In the genomic region with DNA sequence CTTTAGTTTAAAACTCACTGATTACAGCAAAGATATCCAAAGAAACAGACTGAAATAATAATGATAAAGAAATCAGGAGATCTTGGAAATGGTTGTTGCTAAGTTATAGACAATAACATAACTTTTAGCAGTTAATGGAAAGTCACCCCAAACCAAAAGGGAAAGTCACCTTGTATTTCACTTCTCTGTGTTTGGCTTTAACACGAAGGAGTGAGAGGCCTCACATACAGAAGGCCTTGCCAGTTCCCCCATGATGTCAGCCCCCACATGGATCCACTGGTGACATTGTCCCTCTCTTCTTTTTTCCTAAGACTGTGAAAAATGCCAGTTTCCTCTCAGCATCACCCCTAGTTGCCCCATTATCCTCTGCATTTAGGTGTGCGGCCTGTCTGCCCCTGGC, we compare ENCODE assay signal across 26 cellular contexts.
"Had no signal": no experiment of that assay in that cellular context is flagged by ENCODE, and none has a peak within 500 bp of the region (broad histone marks: within the 10 kb centered on the region; RNA-seq: fewer than 3 reads in every experiment).

No MANE protein-coding gene starts in this region.

- H3K27me3 Mint-ChIP-seq: activated CD4-positive, alpha-beta T cell treated with anti-CD3 and anti-CD28 coated beads for 36 hours; activated CD4-positive, alpha-beta T cell treated with anti-CD3 and anti-CD28 coated beads, Interleukin-2, amount 10 ng/mL, durations not matched to agents 7 days and 5 days; activated CD8-positive, alpha-beta T cell treated with anti-CD3 and anti-CD28 coated beads for 36 hours; activated naive CD8-positive, alpha-beta T cell had no signal

- H3K4me3 Mint-ChIP-seq: activated CD4-positive, alpha-beta T cell treated with anti-CD3 and anti-CD28 coated beads for 36 hours; activated CD4-positive, alpha-beta T cell treated with anti-CD3 and anti-CD28 coated beads, Interleukin-2, amount 10 ng/mL, durations not matched to agents 7 days and 5 days; activated CD8-positive, alpha-beta T cell treated with anti-CD3 and anti-CD28 coated beads for 36 hours; activated naive CD8-positive, alpha-beta T cell; activated T-cell treated with anti-CD3 and anti-CD28 coated beads, Interleukin-2, amount 50 U/mL, for 4 hours; activated T-helper 1 cell treated with anti-CD3 and anti-CD28 coated beads, Interleukin-12 subunit alpha, Interleukin-12 subunit beta, Interleukin-2, Interleukin-4 antibody, amounts not matched to agents 30 ng/mL and 10 ng/mL and 1 ng/mL, durations not matched to agents 14 hours and 24 hours and 36 hours had no signal

- H3K36me3 Mint-ChIP-seq: activated naive CD8-positive, alpha-beta T cell had no signal

- H3K27ac ChIP-seq: body of pancreas, colonic mucosa, epithelial cell of prostate, esophagus squamous epithelium had no signal

- H3K4me3 ChIP-seq: body of pancreas, colonic mucosa, esophagus squamous epithelium had no signal

- H3K36me3 ChIP-seq: colonic mucosa, esophagus squamous epithelium had no signal

- H3K9me3 Mint-ChIP-seq: activated CD4-positive, alpha-beta T cell treated with anti-CD3 and anti-CD28 coated beads, Interleukin-2, amount 10 ng/mL, durations not matched to agents 7 days and 5 days; activated CD8-positive, alpha-beta T cell treated with anti-CD3 and anti-CD28 coated beads for 36 hours; activated T-helper 1 cell treated with anti-CD3 and anti-CD28 coated beads, Interleukin-12 subunit alpha, Interleukin-12 subunit beta, Interleukin-2, Interleukin-4 antibody, amounts not matched to agents 30 ng/mL and 10 ng/mL and 1 ng/mL, durations not matched to agents 14 hours and 24 hours and 36 hours; activated T-helper 2 cell treated with anti-CD3 and anti-CD28 coated beads, Interferon-gamma antibody, Interleukin-2, Interleukin-4, amounts not matched to agents 10 μg/mL and 5 μg/mL and 100 μg/mL, durations not matched to agents 14 hours and 24 hours and 36 hours had no signal

- FAIRE-seq: endometrium, endothelial cell of umbilical vein, frontal cortex had no signal

- H3K27ac Mint-ChIP-seq: activated CD4-positive, alpha-beta T cell treated with anti-CD3 and anti-CD28 coated beads for 36 hours; activated CD4-positive, alpha-beta T cell treated with anti-CD3 and anti-CD28 coated beads, Interleukin-2, amount 10 ng/mL, durations not matched to agents 7 days and 5 days; activated CD8-positive, alpha-beta T cell treated with anti-CD3 and anti-CD28 coated beads for 36 hours; activated naive CD8-positive, alpha-beta T cell; activated T-helper 1 cell treated with anti-CD3 and anti-CD28 coated beads, Interleukin-12 subunit alpha, Interleukin-12 subunit beta, Interleukin-2, Interleukin-4 antibody, amounts not matched to agents 30 ng/mL and 10 ng/mL and 1 ng/mL, durations not matched to agents 14 hours and 24 hours and 36 hours; activated T-helper 2 cell treated with anti-CD3 and anti-CD28 coated beads, Interferon-gamma antibody, Interleukin-2, Interleukin-4, amounts not matched to agents 10 μg/mL and 5 μg/mL and 100 μg/mL, durations not matched to agents 14 hours and 24 hours and 36 hours had no signal

- H3K9me3 ChIP-seq: body of pancreas, colonic mucosa, esophagus squamous epithelium had no signal

- H3K4me1 ChIP-seq: body of pancreas, colonic mucosa, esophagus squamous epithelium had no signal

- H3K27me3 ChIP-seq: body of pancreas, colonic mucosa, esophagus squamous epithelium had no signal

- H3K4me1 Mint-ChIP-seq: activated CD4-positive, alpha-beta T cell treated with anti-CD3 and anti-CD28 coated beads for 36 hours; activated CD4-positive, alpha-beta T cell treated with anti-CD3 and anti-CD28 coated beads, Interleukin-2, amount 10 ng/mL, durations not matched to agents 7 days and 5 days had no signal

- DNase-seq: activated CD4-positive, alpha-beta T cell treated with anti-CD3 and anti-CD28 coated beads for 36 hours; activated CD4-positive, alpha-beta T cell treated with anti-CD3 and anti-CD28 coated beads, Interleukin-2, amount 10 ng/mL, durations not matched to agents 7 days and 5 days; activated CD4-positive, alpha-beta T cell treated with anti-CD3 and anti-CD28 coated beads, Interleukin-2, amount 50 U/mL, for 48 hours; activated CD4-positive, CD25-positive, alpha-beta regulatory T cell; activated CD4-positive, CD25-positive, alpha-beta regulatory T cell treated with anti-CD3 and anti-CD28 coated beads, Interleukin-2, amount 50 U/mL, for 72 hours; activated CD8-positive, alpha-beta memory T cell treated with anti-CD3 and anti-CD28 coated beads for 24 hours; activated CD8-positive, alpha-beta T cell treated with anti-CD3 and anti-CD28 coated beads for 36 hours; activated effector memory CD4-positive, alpha-beta T cell treated with anti-CD3 and anti-CD28 coated beads, Interleukin-2, amount 50 U/mL, for 16 hours; activated naive CD4-positive, alpha-beta T cell treated with anti-CD3 and anti-CD28 coated beads, Interleukin-2, amount 50 U/mL, for 16 hours; activated T-cell treated with anti-CD3 and anti-CD28 coated beads, Interleukin-2, amount 50 U/mL, for 4 hours; amygdala; aorta; body of pancreas; caudate nucleus; colonic mucosa; effector CD8-positive, alpha-beta T cell; esophagus squamous epithelium; head of caudate nucleus; T-helper 2 cell had no signal

- ATAC-seq: activated CD4-positive, alpha-beta T cell treated with anti-CD3 and anti-CD28 coated beads for 36 hours; activated CD8-positive, alpha-beta T cell treated with anti-CD3 and anti-CD28 coated beads for 36 hours; activated T-cell treated with anti-CD3 and anti-CD28 coated beads, Interleukin-2, amount 50 U/mL, for 4 hours; body of pancreas had no signal
